In the genomic region with DNA sequence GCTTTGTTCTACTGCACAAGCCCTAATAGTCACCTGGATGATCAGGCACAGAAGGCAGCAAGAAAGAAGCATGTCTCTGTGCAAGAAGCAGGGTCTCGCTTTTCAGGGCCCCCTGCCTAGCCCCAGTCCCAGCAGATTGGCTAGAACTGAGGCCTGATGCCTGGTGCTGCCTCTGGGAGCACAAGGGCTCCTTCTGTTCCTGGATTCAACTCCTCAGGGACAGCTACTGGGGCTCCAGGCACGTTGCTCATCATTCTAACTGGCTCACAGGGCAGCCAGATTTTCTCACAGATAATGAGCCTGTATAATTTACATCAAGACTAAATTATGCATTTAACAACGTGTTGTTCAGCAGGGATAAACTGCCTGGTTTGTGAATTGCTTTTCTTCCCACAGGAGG, we compare ENCODE assay signal across 30 cellular contexts.
A peak's percentile ranks its signal among the peaks of the same experiment; 100 is the strongest.
DNase-seq lines count a peak whose midpoint lies in the region; ATAC-seq, FAIRE-seq and TF ChIP-seq lines count a peak whose summit lies in the region.
"Had no signal": no experiment of that assay in that cellular context is flagged by ENCODE, and none has a peak within 500 bp of the region (broad histone marks: within the 10 kb centered on the region; RNA-seq: fewer than 3 reads in every experiment).

No MANE protein-coding gene starts in this region.

- no peak overlapping the region for H3K27ac Mint-ChIP-seq in GM23338
- H3K27ac Mint-ChIP-seq in astrocyte (ENCODE audit: unreplicated experiment), result no peak overlapping the region
- H3K27ac Mint-ChIP-seq: activated naive CD4-positive, alpha-beta T cell treated with anti-CD3 and anti-CD28 coated beads, Interleukin-2, amount 50 U/mL, for 24 hours; IgD-negative memory B cell; stimulated activated memory B cell treated with anti-CD40 and anti-IgM and Interleukin-4, amounts not matched to agents 10 μg/mL and 1 μg/mL and 100 μg/mL, for 72 hours had no signal

- H3K36me3 Mint-ChIP-seq in GM23338 (ENCODE audit: low read depth) (peaks cover 8% of the 10 kb centered on the region; the same call in 2 of the 3 replicates), astrocyte (ENCODE audit: low read depth, unreplicated experiment) (no peaks in the 10 kb centered on the region)
- H3K36me3 Mint-ChIP-seq: IgD-negative memory B cell; stimulated activated memory B cell treated with anti-CD40 and anti-IgM and Interleukin-4, amounts not matched to agents 10 μg/mL and 1 μg/mL and 100 μg/mL, for 72 hours had no signal

- TF ChIP-seq CTCF in GM23338 (conservative IDR thresholded peaks at IDR 0.05; ENCODE audit: low read depth in 2 of 2) (no peak), astrocyte (IDR thresholded peaks at IDR 0.05; ENCODE audit: insufficient read depth, low read depth, low read length) (no peak), right lobe of liver (IDR thresholded peaks at IDR 0.05) (no peak), omental fat pad (IDR thresholded peaks at IDR 0.05) (no peak)

- no peaks in the 10 kb centered on the region for H3F3A ChIP-seq in GM23338 (replicated peaks; ENCODE audit: low read depth)

- H3K9me2 ChIP-seq in GM23338 (ENCODE audit: insufficient read depth), result 0 out of 2 replicates have a peak, but pooled peaks cover 5% of the 10 kb centered on the region

- H3K27ac ChIP-seq in GM23338 (ENCODE audit: low read depth) (no peak overlapping the region), astrocyte (ENCODE audit: low read depth, low read length) (no peak overlapping the region), right lobe of liver (no peak overlapping the region)
- H3K27ac ChIP-seq: PC-9, psoas muscle, VCaP had no signal

- H4K20me1 ChIP-seq in GM23338 (replicated peaks; ENCODE audit: insufficient read depth), result no peaks in the 10 kb centered on the region
- no peaks in the 10 kb centered on the region for H4K20me1 ChIP-seq in astrocyte (ENCODE audit: insufficient read depth, low read length)

- intact Hi-C loops in right lobe of liver (cut with DNase I), result no loop called here

- H3K4me1 Mint-ChIP-seq in GM23338 (peaks cover 4% of the 10 kb centered on the region), astrocyte (ENCODE audit: low read depth, unreplicated experiment) (no peaks in the 10 kb centered on the region)
- H3K4me1 Mint-ChIP-seq: stimulated activated memory B cell treated with anti-CD40 and anti-IgM and Interleukin-4, amounts not matched to agents 10 μg/mL and 1 μg/mL and 100 μg/mL, for 72 hours had no signal

- H3K9ac ChIP-seq in astrocyte (ENCODE audit: low read length), result no peak overlapping the region

- H3K36me3 ChIP-seq in GM23338 (ENCODE audit: insufficient read depth) (no peaks in the 10 kb centered on the region), astrocyte (ENCODE audit: insufficient read depth, low read length) (no peaks in the 10 kb centered on the region), right lobe of liver (no peaks in the 10 kb centered on the region)

- no peak for TF ChIP-seq POLR2A in right lobe of liver (IDR thresholded peaks at IDR 0.05)

- no peaks in the 10 kb centered on the region for H3K27me3 ChIP-seq in GM23338 (ENCODE audit: insufficient read depth)
- no peaks in the 10 kb centered on the region for H3K27me3 ChIP-seq in astrocyte (ENCODE audit: insufficient read depth, low read length)
- no peaks in the 10 kb centered on the region for H3K27me3 ChIP-seq in right lobe of liver

- H3K4me1 ChIP-seq in GM23338 (ENCODE audit: insufficient read depth) (no peaks in the 10 kb centered on the region), astrocyte (ENCODE audit: insufficient read depth, low read length) (no peaks in the 10 kb centered on the region), right lobe of liver (no peaks in the 10 kb centered on the region)
- H3K4me1 ChIP-seq: psoas muscle had no signal

- H3K79me2 ChIP-seq in GM23338 (replicated peaks; ENCODE audit: insufficient read depth), result no peaks in the 10 kb centered on the region
- no peaks in the 10 kb centered on the region for H3K79me2 ChIP-seq in astrocyte (ENCODE audit: insufficient read depth, low read length)

- FAIRE-seq in astrocyte (lab: Jason Lieb, UNC), result no peak

- 51% methylated on average over 3 of the region's 3 CpGs for WGBS in right lobe of liver (ENCODE audit: insufficient coverage, low coverage, low lambda C conversion rate, missing lambda C conversion rate)

- ATAC-seq in GM23338 (peak; percentile 60), right lobe of liver (no peak), omental fat pad (ENCODE audit: low FRiP score) (no peak), HG02884 (IDR thresholded peaks at IDR 0.05; ENCODE audit: unreplicated experiment) (no peak)
- ATAC-seq: psoas muscle; stimulated activated memory B cell treated with anti-CD40 and anti-IgM and Interleukin-4, amounts not matched to agents 10 μg/mL and 1 μg/mL and 100 μg/mL, for 72 hours had no signal

- H3K9me3 ChIP-seq in astrocyte (ENCODE audit: insufficient read depth, low read depth, low read length), result no peaks in the 10 kb centered on the region
- H3K9me3 ChIP-seq in right lobe of liver, result no peaks in the 10 kb centered on the region

- H2AFZ ChIP-seq in GM23338, result peak overlapping the region; percentile 89
- H2AFZ ChIP-seq in astrocyte (ENCODE audit: low read depth, low read length), result peak overlapping the region; percentile 47
- H2AFZ ChIP-seq: PC-9 had no signal

- peak; percentile 48 for DNase-seq in COLO829 (ENCODE audit: low spot score)
- no peak for DNase-seq in GM23338 (ENCODE audit: low spot score)
- no peak for DNase-seq in astrocyte (ENCODE audit: low read depth)
- DNase-seq in islet precursor cell, result peak; percentile 65
- no peak for DNase-seq in NCI-H524 (lab: John Stamatoyannopoulos, UW)
- DNase-seq in right lobe of liver, result no peak
- no peak for DNase-seq in omental fat pad (ENCODE audit: low spot score)
- DNase-seq: ACHN; activated CD4-positive, alpha-beta T cell treated with anti-CD3 and anti-CD28 coated beads for 48 hours; activated CD8-positive, alpha-beta memory T cell treated with anti-CD3 and anti-CD28 coated beads for 24 hours; activated T-cell treated with anti-CD3 and anti-CD28 coated beads for 4 hours; amniotic stem cell; DMS53; hypothalamus; mesenchymal stem cell; NCI-H146; NCI-H2107; NCI-H510A; nucleus accumbens; PC-9; psoas muscle; SHP77; stimulated activated CD4-positive, alpha-beta T cell treated with anti-CD3 and anti-CD28 coated beads, Interleukin-15, amount 100 ng/mL, for 24 hours; T1000; trophoblast cell had no signal

- H3K27me3 Mint-ChIP-seq in GM23338 (ENCODE audit: insufficient read depth, low read depth, poor library complexity), result peaks cover 5% of the 10 kb centered on the region
- H3K27me3 Mint-ChIP-seq in astrocyte (ENCODE audit: low read depth, unreplicated experiment), result peaks cover 6% of the 10 kb centered on the region
- H3K27me3 Mint-ChIP-seq: activated naive CD4-positive, alpha-beta T cell treated with anti-CD3 and anti-CD28 coated beads, Interleukin-2, amount 50 U/mL, for 24 hours; IgD-negative memory B cell; stimulated activated memory B cell treated with anti-CD40 and anti-IgM and Interleukin-4, amounts not matched to agents 10 μg/mL and 1 μg/mL and 100 μg/mL, for 72 hours had no signal

- H3K4me3 ChIP-seq in GM23338, result no peak overlapping the region
- H3K4me3 ChIP-seq in astrocyte (ENCODE audit: insufficient read depth, low read depth, low read length), result no peak overlapping the region
- H3K4me3 ChIP-seq in right lobe of liver, result no peak overlapping the region
- H3K4me3 ChIP-seq: PC-9, psoas muscle had no signal

- H3K9me3 Mint-ChIP-seq in GM23338 (peaks cover 7% of the 10 kb centered on the region), astrocyte (ENCODE audit: unreplicated experiment) (peaks cover 9% of the 10 kb centered on the region)
- H3K9me3 Mint-ChIP-seq: activated naive CD4-positive, alpha-beta T cell treated with anti-CD3 and anti-CD28 coated beads, Interleukin-2, amount 50 U/mL, for 24 hours had no signal

- H3K4me2 ChIP-seq in GM23338 (no peak overlapping the region), astrocyte (ENCODE audit: low read length) (no peak overlapping the region)
- H3K4me2 ChIP-seq: PC-9 had no signal

- H3K4me3 Mint-ChIP-seq in GM23338 (no peak overlapping the region), astrocyte (ENCODE audit: unreplicated experiment) (no peak overlapping the region)
- H3K4me3 Mint-ChIP-seq: activated naive CD4-positive, alpha-beta T cell treated with anti-CD3 and anti-CD28 coated beads, Interleukin-2, amount 50 U/mL, for 24 hours; IgD-negative memory B cell; stimulated activated memory B cell treated with anti-CD40 and anti-IgM and Interleukin-4, amounts not matched to agents 10 μg/mL and 1 μg/mL and 100 μg/mL, for 72 hours had no signal

TF ChIP-seq in GM23338, 12 proteins besides CTCF, POLR2A, EP300 and RAD21:
- TF ChIP-seq ZNF331 (CRISPR knock-in tag; IDR thresholded peaks at IDR 0.05; ENCODE audit: low read depth), result no peak

Comparison
In these comparisons a context has a peak if more than half of its experiments do, and no peak if none do; other contexts are left out.
1. DNase-seq: peak in COLO829 (single experiment) and islet precursor cell (single experiment); none in GM23338 (single experiment), astrocyte (single experiment), NCI-H524 (0 of 2), right lobe of liver (0 of 3) and omental fat pad (single experiment).